ENCODE assay signal across 8 cellular contexts in the genomic region with DNA sequence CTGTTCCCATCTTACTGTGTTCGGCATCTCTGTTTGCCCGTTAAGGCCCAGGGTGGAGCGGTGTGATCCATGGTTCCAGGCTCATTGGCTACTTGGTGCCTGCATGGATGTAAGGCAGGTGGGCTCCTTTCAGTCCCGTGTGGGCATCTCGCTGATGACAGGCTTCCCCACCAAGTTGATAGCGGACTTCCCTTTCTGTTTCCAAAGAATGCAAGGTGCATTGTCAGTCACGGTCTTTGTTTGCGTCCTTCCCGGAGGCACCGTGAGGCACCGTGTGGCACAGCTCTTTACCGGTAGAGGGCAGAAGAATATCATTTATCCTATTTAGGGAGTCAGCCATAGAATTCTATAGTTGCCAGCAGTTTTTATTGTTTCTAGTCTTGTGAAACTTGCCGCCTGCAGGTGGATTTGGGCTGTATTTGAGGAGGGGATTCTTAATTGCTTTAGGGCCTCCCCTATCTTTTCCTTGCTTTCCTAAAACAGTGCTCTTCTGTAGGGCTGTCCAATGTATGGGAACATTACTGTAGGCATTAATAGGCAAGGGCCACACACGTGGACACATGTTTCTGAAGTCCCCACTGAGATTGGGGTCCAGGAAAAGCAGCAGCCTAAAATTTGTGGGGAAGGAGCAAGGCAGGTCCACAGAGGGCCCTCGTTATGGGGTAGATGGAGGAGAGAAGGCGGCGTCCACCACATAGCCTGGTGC.
A peak's percentile ranks its signal among the peaks of the same experiment; 100 is the strongest.
DNase-seq lines count a peak whose midpoint lies in the region; ATAC-seq and TF ChIP-seq lines count a peak whose summit lies in the region.

No MANE protein-coding gene starts in this region.

- H3K4me1 ChIP-seq in uterus: no peaks in the 10 kb centered on the region

- H3K4me3 ChIP-seq in AG04450 (ENCODE audit: low read depth, low read length) (no peak overlapping the region), uterus (no peak overlapping the region)

- H3K36me3 Mint-ChIP-seq in activated CD8-positive, alpha-beta memory T cell treated with anti-CD3 and anti-CD28 coated beads, Interleukin-2, amount 10 ng/mL, durations not matched to agents 7 days and 5 days: peaks cover 14% of the 10 kb centered on the region
- H3K36me3 Mint-ChIP-seq in natural killer cell: no peaks in the 10 kb centered on the region

- TF ChIP-seq CTCF in AG04450 (IDR thresholded peaks at IDR 0.05; ENCODE audit: low read depth, low read length) (peak; percentile 84), natural killer cell (IDR thresholded peaks at IDR 0.05) (peak; percentile 80), uterus (IDR thresholded peaks at IDR 0.05) (peak; percentile 54 to 61 (median 58))

- no peaks in the 10 kb centered on the region for H3K36me3 ChIP-seq in uterus

- peak; percentile 64 for ATAC-seq in GM18505 (IDR thresholded peaks at IDR 0.05; ENCODE audit: unreplicated experiment)
- peak; percentile 69 for ATAC-seq in HG02943 (IDR thresholded peaks at IDR 0.05; ENCODE audit: low read depth, unreplicated experiment)
- ATAC-seq in activated CD8-positive, alpha-beta memory T cell treated with anti-CD3 and anti-CD28 coated beads, Interleukin-2, amount 10 ng/mL, durations not matched to agents 7 days and 5 days: peak; percentile 72
- ATAC-seq in esophagus mucosa: peak; percentile 80
- ATAC-seq in natural killer cell: peak; percentile 54 to 60 (median 55)

- H3K27me3 Mint-ChIP-seq in activated CD8-positive, alpha-beta memory T cell treated with anti-CD3 and anti-CD28 coated beads, Interleukin-2, amount 10 ng/mL, durations not matched to agents 7 days and 5 days: no peaks in the 10 kb centered on the region
- no peaks in the 10 kb centered on the region for H3K27me3 Mint-ChIP-seq in natural killer cell (ENCODE audit: low read depth in 2 of 2)

- DNase-seq in AG04450 (ENCODE audit: low read depth, low spot score): peak; percentile 16
- peak; percentile 43 for DNase-seq in NCI-H345 (lab: John Stamatoyannopoulos, UW)
- DNase-seq in activated CD8-positive, alpha-beta memory T cell treated with anti-CD3 and anti-CD28 coated beads, Interleukin-2, amount 10 ng/mL, durations not matched to agents 7 days and 5 days: peak; percentile 72
- DNase-seq in natural killer cell: peak; percentile 28
- peak in 1 of 2 donors; percentile 39 for DNase-seq in uterus

- intact Hi-C loops in natural killer cell (cut with micrococcal nuclease) (loop anchor here (1.0 to 5.0 kb wide), 3 partner anchors 129 to 617 kb away; no protein-coding TSS in a partner anchor), uterus (cut with DNase I; ENCODE audit: low total_unique reads) (no loop called here)

- H3K9me3 Mint-ChIP-seq in activated CD8-positive, alpha-beta memory T cell treated with anti-CD3 and anti-CD28 coated beads, Interleukin-2, amount 10 ng/mL, durations not matched to agents 7 days and 5 days (ENCODE audit: low read depth): no peaks in the 10 kb centered on the region
- H3K9me3 Mint-ChIP-seq in natural killer cell: no peaks in the 10 kb centered on the region

- H3K4me3 Mint-ChIP-seq in activated CD8-positive, alpha-beta memory T cell treated with anti-CD3 and anti-CD28 coated beads, Interleukin-2, amount 10 ng/mL, durations not matched to agents 7 days and 5 days: no peak overlapping the region
- H3K4me3 Mint-ChIP-seq in natural killer cell: peak overlapping the region; percentile 65

- CTCF ChIA-PET in AG04450 (lab: Charles Lee): interaction anchor here (0.7 to 2.3 kb wide), 12 partner anchors 8 to 620 kb away, joined by 3 to 27 read pairs (median 3); no protein-coding TSS in a partner anchor
- CTCF ChIA-PET in activated CD8-positive, alpha-beta memory T cell treated with anti-CD3 and anti-CD28 coated beads, Interleukin-2, amount 10 ng/mL, durations not matched to agents 7 days and 5 days (lab: Charles Lee): interaction anchor here (0.7 to 3.8 kb wide), 15 partner anchors 10 to 699 kb away, joined by 3 to 26 read pairs (median 4); no protein-coding TSS in a partner anchor

- H3K27me3 ChIP-seq in AG04450 (ENCODE audit: control insufficient read depth, insufficient read depth, low read length) (no peaks in the 10 kb centered on the region), uterus (no peaks in the 10 kb centered on the region)

- TF ChIP-seq POLR2A in GM18505 (IDR thresholded peaks at IDR 0.05; ENCODE audit: borderline replicate concordance, extremely low read depth, insufficient read depth, insufficient read length): no peak
- no peak for TF ChIP-seq POLR2A in uterus (IDR thresholded peaks at IDR 0.05)

- POLR2A ChIA-PET in AG04450 (lab: Yijun Ruan, JAX): interaction anchor here (0.6 kb wide), 1 partner anchor 72 kb away, joined by 3 read pairs; no protein-coding TSS in a partner anchor

- H3K27ac ChIP-seq in AG04450 (ENCODE audit: low read depth, low read length) (no peak overlapping the region), uterus (no peak overlapping the region)

- H3K27ac Mint-ChIP-seq in activated CD8-positive, alpha-beta memory T cell treated with anti-CD3 and anti-CD28 coated beads, Interleukin-2, amount 10 ng/mL, durations not matched to agents 7 days and 5 days: peak overlapping the region; percentile 34
- H3K27ac Mint-ChIP-seq in natural killer cell: peak overlapping the region; percentile 73 to 91

- peaks cover 55% of the 10 kb centered on the region for H3K4me1 Mint-ChIP-seq in activated CD8-positive, alpha-beta memory T cell treated with anti-CD3 and anti-CD28 coated beads, Interleukin-2, amount 10 ng/mL, durations not matched to agents 7 days and 5 days
- H3K4me1 Mint-ChIP-seq in natural killer cell: peaks cover 73 to 74% of the 10 kb centered on the region in 2 donors

- H3K9me3 ChIP-seq in AG04450 (ENCODE audit: control insufficient read depth, insufficient read depth, low read length) (no peaks in the 10 kb centered on the region), uterus (no peaks in the 10 kb centered on the region)
